18 cellular contexts compared by ENCODE assay signal in the genomic region with DNA sequence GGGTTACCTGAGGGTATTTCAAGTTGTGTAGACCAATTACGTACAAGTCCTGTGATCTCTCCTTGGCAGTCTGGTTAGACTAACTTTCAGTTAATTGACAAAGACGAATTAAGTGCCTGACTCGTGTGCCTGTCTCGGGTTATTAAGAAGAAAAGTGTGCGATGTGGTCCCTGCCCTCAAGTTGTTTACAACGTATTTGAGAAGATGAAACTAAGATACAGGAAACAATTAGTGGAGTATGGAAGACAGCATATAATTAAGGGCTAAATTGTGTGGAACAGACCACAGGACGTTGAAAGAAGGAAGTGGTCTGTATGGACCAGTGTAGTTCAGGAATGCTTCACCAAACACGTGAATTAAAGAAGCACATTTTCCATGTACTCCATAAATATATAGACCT. TPM values are rescaled to one million over a fixed set of nuclear protein-coding genes. Genes with fewer than 3 reads are reported as not detected.
DNase-seq lines count a peak whose midpoint lies in the region; TF ChIP-seq lines count a peak whose summit lies in the region.
"Had no signal": no experiment of that assay in that cellular context is flagged by ENCODE, and none has a peak within 500 bp of the region (broad histone marks: within the 10 kb centered on the region; RNA-seq: fewer than 3 reads in every experiment).

No MANE protein-coding gene starts in this region.

- TF ChIP-seq CTCF in OCI-LY3 (IDR thresholded peaks at IDR 0.05; ENCODE audit: low read depth, low read length): no peak
- no peak for TF ChIP-seq CTCF in mesothelial cell of epicardium (IDR thresholded peaks at IDR 0.05; ENCODE audit: unreplicated experiment)
- no peak for TF ChIP-seq CTCF in testis (IDR thresholded peaks at IDR 0.05)

- no peak overlapping the region for H3K4me3 Mint-ChIP-seq in mesothelial cell of epicardium
- H3K4me3 Mint-ChIP-seq: T-helper 17 cell had no signal

- no peaks in the 10 kb centered on the region; the same call in 1 of the 2 replicates for H3K27me3 ChIP-seq in OCI-LY3 (ENCODE audit: low read depth, low read length)
- no peaks in the 10 kb centered on the region for H3K27me3 ChIP-seq in testis
- H3K27me3 ChIP-seq in mesenchymal stem cell (ENCODE audit: control insufficient read depth in 1 of 2, insufficient read depth in 1 of 2, low read length in 2 of 2): no peaks in the 10 kb centered on the region

- H3K79me1 ChIP-seq in mesenchymal stem cell (replicated peaks; ENCODE audit: low read length, poor library complexity, severe bottlenecking): no peaks in the 10 kb centered on the region

- no peaks in the 10 kb centered on the region for H3K36me3 Mint-ChIP-seq in mesothelial cell of epicardium

- H3K14ac ChIP-seq in mesenchymal stem cell (ENCODE audit: low read length in 2 of 2): no peak overlapping the region

- peak overlapping the region; percentile 56 for H2AFZ ChIP-seq in OCI-LY3 (ENCODE audit: low read depth, low read length)
- no peak overlapping the region for H2AFZ ChIP-seq in mesenchymal stem cell (ENCODE audit: low read depth, low read length)

- no peaks in the 10 kb centered on the region for H4K20me1 ChIP-seq in OCI-LY3 (ENCODE audit: insufficient read depth, low read length)

- H2AK5ac ChIP-seq in mesenchymal stem cell (ENCODE audit: low read length, severe bottlenecking): no peak overlapping the region

- H3K27ac Mint-ChIP-seq in mesothelial cell of epicardium: peak overlapping the region; percentile 71
- H3K27ac Mint-ChIP-seq: T-helper 17 cell had no signal

- no peak overlapping the region for H3K4ac ChIP-seq in mesenchymal stem cell (ENCODE audit: low read depth in 1 of 2, low read length in 2 of 2)

- no peak overlapping the region for H4K8ac ChIP-seq in mesenchymal stem cell (ENCODE audit: low read length)

- TF ChIP-seq POLR2A in testis (IDR thresholded peaks at IDR 0.05): no peak

- H3K36me3 ChIP-seq in OCI-LY3 (replicated peaks; ENCODE audit: low read depth, low read length): no peaks in the 10 kb centered on the region
- no peaks in the 10 kb centered on the region for H3K36me3 ChIP-seq in testis (ENCODE audit: low read depth, missing control alignments)
- H3K36me3 ChIP-seq in mesenchymal stem cell (ENCODE audit: control insufficient read depth in 1 of 2, insufficient read depth in 2 of 2, low read depth in 1 of 2, low read length in 2 of 2): no peaks in the 10 kb centered on the region

- no peak overlapping the region for H2BK12ac ChIP-seq in mesenchymal stem cell (ENCODE audit: low read length in 2 of 2)

- no peaks in the 10 kb centered on the region for H3K27me3 Mint-ChIP-seq in mesothelial cell of epicardium (ENCODE audit: low read depth)

- H3K18ac ChIP-seq in mesenchymal stem cell (ENCODE audit: low read depth in 1 of 2, low read length in 2 of 2): no peak overlapping the region

- no peak overlapping the region for H3K27ac ChIP-seq in OCI-LY3 (ENCODE audit: low read length)
- no peak overlapping the region for H3K27ac ChIP-seq in testis
- H3K27ac ChIP-seq in mesenchymal stem cell (ENCODE audit: low read length, poor library complexity, severe bottlenecking): no peak overlapping the region
- H3K27ac ChIP-seq: C4-2B had no signal

- intact Hi-C loops in testis (cut with DNase I; ENCODE audit: low total_unique reads): no loop called here

- H3K4me1 ChIP-seq in OCI-LY3 (ENCODE audit: low read length) (peaks cover 5% of the 10 kb centered on the region; the same call in 1 of the 2 replicates), testis (no peaks in the 10 kb centered on the region), mesenchymal stem cell (ENCODE audit: control insufficient read depth, insufficient read depth, low read depth, low read length) (peaks cover 3% of the 10 kb centered on the region)

- DNase-seq in NOMO-1 treated with DMSO at 0.1 percent for 48 hours (lab: John Stamatoyannopoulos, UW; ENCODE audit: unreplicated experiment): peak; percentile 71
- no peak for DNase-seq in NOMO-1 treated with dmso at 0.1 percent for 144 hours (lab: John Stamatoyannopoulos, UW; ENCODE audit: unreplicated experiment)
- peak; percentile 91 for DNase-seq in DMS79 treated with DMSO at 0.1 percent for 48 hours (lab: John Stamatoyannopoulos, UW)
- no peak for DNase-seq in mesothelial cell of epicardium (ENCODE audit: low spot score in 2 of 2, unreplicated experiment in 2 of 2)
- DNase-seq in testis: no peak
- no peak for DNase-seq in kidney glomerular epithelial cell (lab: John Stamatoyannopoulos, UW)
- no peak for DNase-seq in mesenchymal stem cell
- DNase-seq: ACHN, GF-D8, GOT3, NCI-H1436 treated with DMSO at 0.1 percent for 48 hours, NCI-H2029, NCI-H446, NCI-H748 treated with DMSO at 0.1 percent for 48 hours, T-helper 17 cell had no signal

- no peak overlapping the region for H2BK5ac ChIP-seq in mesenchymal stem cell (ENCODE audit: low read depth, low read length, poor library complexity, severe bottlenecking)

- no peak overlapping the region for H4K91ac ChIP-seq in mesenchymal stem cell (ENCODE audit: low read length)

- 76% methylated on average over 8 of the region's 8 CpGs for WGBS in testis, 2 donors
- 49% methylated on average over 7 of the region's 8 CpGs for WGBS in mesenchymal stem cell

- H3K9me3 ChIP-seq in OCI-LY3 (ENCODE audit: insufficient read depth, low read length) (no peaks in the 10 kb centered on the region), testis (no peaks in the 10 kb centered on the region), mesenchymal stem cell (ENCODE audit: control insufficient read depth, low read length) (no peaks in the 10 kb centered on the region)

- H3K9ac ChIP-seq in OCI-LY3 (ENCODE audit: low read length): no peak overlapping the region
- no peak overlapping the region for H3K9ac ChIP-seq in mesenchymal stem cell (ENCODE audit: low read length)

- H3K4me2 ChIP-seq in OCI-LY3 (ENCODE audit: low read length) (peak overlapping the region; percentile 45), mesenchymal stem cell (ENCODE audit: low read length, poor library complexity, severe bottlenecking) (no peak overlapping the region)

- H3K4me3 ChIP-seq in OCI-LY3 (ENCODE audit: low read length): peak overlapping the region; percentile 14; the same call in 1 of the 2 replicates
- no peak overlapping the region for H3K4me3 ChIP-seq in testis
- H3K4me3 ChIP-seq in mesenchymal stem cell (ENCODE audit: insufficient read depth in 1 of 2, low read depth in 1 of 2, low read length in 2 of 2): no peak overlapping the region
- H3K4me3 ChIP-seq: K562 had no signal

- H2BK120ac ChIP-seq in mesenchymal stem cell (ENCODE audit: low read depth, low read length): no peak overlapping the region

- H3K79me2 ChIP-seq in OCI-LY3 (ENCODE audit: low read length): no peaks in the 10 kb centered on the region

- H3K4me1 Mint-ChIP-seq in mesothelial cell of epicardium: peaks cover 35% of the 10 kb centered on the region
- H3K4me1 Mint-ChIP-seq: T-helper 17 cell had no signal

- no peak overlapping the region for H3K23ac ChIP-seq in mesenchymal stem cell (ENCODE audit: low read length in 2 of 2)

- no peaks in the 10 kb centered on the region for H3K9me3 Mint-ChIP-seq in mesothelial cell of epicardium

- H2BK15ac ChIP-seq in mesenchymal stem cell (ENCODE audit: low read depth, poor library complexity, severe bottlenecking): no peak overlapping the region

RNA-seq across cellular contexts. Expression of gene KLF5, which starts 49.2 kb away (rescaled TPM):
- total RNA-seq in mesothelial cell of epicardium (62.4 to 70.3 TPM (median 65.9 TPM) in 3 replicates), testis (10 to 100 TPM; 17.2 to 25.2 TPM)
- 92.6 TPM for polyA plus RNA-seq in testis (ENCODE audit: insufficient read depth, low read depth, low replicate concordance)
- 5.2 TPM for polyA plus RNA-seq in mesenchymal stem cell (2013, experiment 1 of 2)
- polyA plus RNA-seq in mesenchymal stem cell (2013, experiment 2 of 2): 6.0 TPM

Comparison
In these comparisons a context has a peak if more than half of its experiments do, and no peak if none do; other contexts are left out.
1. DNase-seq: peak in NOMO-1 treated with DMSO at 0.1 percent for 48 hours (single experiment) and DMS79 treated with DMSO at 0.1 percent for 48 hours (single experiment); none in NOMO-1 treated with dmso at 0.1 percent for 144 hours (single experiment), mesothelial cell of epicardium (0 of 2), testis (single experiment), kidney glomerular epithelial cell (single experiment) and mesenchymal stem cell (single experiment).